In the genomic region with DNA sequence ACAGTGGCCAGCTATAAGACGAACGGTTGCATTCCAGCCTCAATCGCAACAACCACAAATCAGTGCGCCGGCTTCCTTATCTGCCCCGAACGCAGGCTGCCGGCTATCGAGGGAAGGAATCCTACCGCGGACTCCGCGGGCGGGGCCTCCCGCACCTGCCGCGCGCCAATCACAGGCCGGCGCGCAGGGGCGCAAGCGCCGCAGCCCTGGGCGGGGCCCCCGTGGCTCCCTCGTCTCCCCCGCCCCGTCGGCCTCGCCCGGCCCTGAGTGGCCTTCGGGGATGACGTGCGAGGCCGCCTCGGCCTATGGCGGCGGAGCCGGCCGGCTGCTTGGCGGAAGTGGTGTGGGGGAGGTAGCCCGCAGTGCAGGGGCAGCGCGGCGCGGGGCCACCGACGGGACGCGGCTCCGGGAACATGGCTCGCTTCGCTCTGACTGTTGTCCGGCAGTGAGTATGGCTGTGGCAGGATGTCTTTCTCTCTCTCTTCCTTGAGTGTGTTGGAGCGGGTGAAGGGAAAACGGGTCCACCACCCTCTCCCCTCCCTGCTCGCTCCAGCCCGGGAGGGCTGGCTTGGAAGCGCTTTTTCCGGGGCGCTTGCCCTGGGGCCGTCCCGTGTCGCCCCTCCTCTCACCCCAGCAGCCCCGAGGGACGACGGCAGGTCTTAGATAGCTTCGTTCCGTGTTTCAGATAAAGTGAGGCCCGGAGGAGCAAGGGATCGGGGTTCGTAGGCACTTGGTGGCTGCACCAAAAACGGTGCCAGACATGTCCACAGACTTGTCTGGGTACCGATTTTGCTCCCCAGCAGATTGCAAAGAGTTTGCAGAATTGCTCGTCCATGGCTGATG, we compare ENCODE assay signal across 1 cellular context.
TF ChIP-seq lines count a peak whose summit lies in the region.

Gene TIGAR, plus strand, starts transcription at position 355 of the 843 bp plus-strand sequence. Its CDS starts 59 bp downstream, at position 414.

TF ChIP-seq in K562, 482 proteins besides CTCF, POLR2A, EP300 and RAD21 (continued from another document and continues in another):
- TF ChIP-seq ATF1 (CRISPR knock-in tag; IDR thresholded peaks at IDR 0.05): no peak
- peak; percentile 90 for TF ChIP-seq ATF1 (tag; IDR thresholded peaks at IDR 0.05)
- peak; percentile 78 for TF ChIP-seq CREB1 (IDR thresholded peaks at IDR 0.05)
- TF ChIP-seq CREB1 (CRISPR knock-in tag; IDR thresholded peaks at IDR 0.05): peak; percentile 79
- peak; percentile 30; the same call in 1 of the 2 replicates for TF ChIP-seq ATF3 (IDR thresholded peaks at IDR 0.05)
- TF ChIP-seq ATF3 (CRISPR knock-in tag; conservative IDR thresholded peaks at IDR 0.05): no peak
- TF ChIP-seq TEAD4 (IDR thresholded peaks at IDR 0.05; ENCODE audit: low read length): peak; percentile 93
- no peak for TF ChIP-seq TEAD4 (CRISPR knock-in tag; IDR thresholded peaks at IDR 0.05; ENCODE audit: borderline replicate concordance)
- TF ChIP-seq ELF1 (tag; IDR thresholded peaks at IDR 0.05): peak; percentile 84
- TF ChIP-seq ELF2 (CRISPR knock-in tag; IDR thresholded peaks at IDR 0.05): no peak
- TF ChIP-seq LCOR (CRISPR knock-in tag; IDR thresholded peaks at IDR 0.05): no peak
- peak; percentile 26 for TF ChIP-seq FUS (optimal IDR thresholded peaks at IDR 0.05; ENCODE audit: low read depth, low read length)
- peak; percentile 92 for TF ChIP-seq CBFB (CRISPR knock-in tag; IDR thresholded peaks at IDR 0.05)
- no peak for TF ChIP-seq HOMEZ (CRISPR knock-in tag; IDR thresholded peaks at IDR 0.05)
- peak in 1 of 3 experiments; percentile 71 for TF ChIP-seq YY1 (IDR thresholded peaks at IDR 0.05; ENCODE audit: borderline replicate concordance in 1 of 3, control insufficient read depth in 1 of 3, extremely low read depth in 1 of 3, insufficient read depth in 3 of 3, insufficient read length in 1 of 3, insufficient replicate concordance in 2 of 3, low read depth in 1 of 3, low read length in 2 of 3)
- peak; percentile 90 to 91 for TF ChIP-seq NRF1 (conservative IDR thresholded peaks at IDR 0.05 in 1 of 2, IDR thresholded peaks at IDR 0.05 in 1 of 2)
- no peak for TF ChIP-seq FOSL1 (tag; conservative IDR thresholded peaks at IDR 0.05)
- peak; percentile 87; the same call in 1 of the 2 replicates for TF ChIP-seq ESRRA (IDR thresholded peaks at IDR 0.05; ENCODE audit: borderline replicate concordance, low read depth)
- TF ChIP-seq ARID1B (IDR thresholded peaks at IDR 0.05): peak; percentile 59
- TF ChIP-seq E2F8 (IDR thresholded peaks at IDR 0.05; ENCODE audit: low read depth, partially characterized antibody): no peak
- no peak for TF ChIP-seq TRIM25 (IDR thresholded peaks at IDR 0.05; ENCODE audit: borderline replicate concordance)
- no peak for TF ChIP-seq ILF3 (IDR thresholded peaks at IDR 0.05; ENCODE audit: borderline replicate concordance)
- peak in 1 of 2 experiments; percentile 93; a peak in 2 of 4 replicates for TF ChIP-seq MLLT1 (IDR thresholded peaks at IDR 0.05)
- TF ChIP-seq JUND (IDR thresholded peaks at IDR 0.05; ENCODE audit: borderline replicate concordance, low read depth, low read length): no peak
- no peak; the same call in 2 of the 3 replicates for TF ChIP-seq JUND (tag; IDR thresholded peaks at IDR 0.05; ENCODE audit: borderline replicate concordance, low read depth, low read length)
- TF ChIP-seq SUPT5H (IDR thresholded peaks at IDR 0.05): peak; percentile 41; the same call in 1 of the 2 replicates
- TF ChIP-seq KDM1A (IDR thresholded peaks at IDR 0.05): peak; percentile 100
- peak; percentile 91 for TF ChIP-seq BCOR (IDR thresholded peaks at IDR 0.05)
- TF ChIP-seq MEIS2 (IDR thresholded peaks at IDR 0.05; ENCODE audit: partially characterized antibody): peak; percentile 57
- TF ChIP-seq MTF1 (CRISPR knock-in tag; IDR thresholded peaks at IDR 0.05; ENCODE audit: borderline replicate concordance): no peak
- TF ChIP-seq BRCA1 (IDR thresholded peaks at IDR 0.05): no peak
- TF ChIP-seq BRCA1 (CRISPR knock-in tag; IDR thresholded peaks at IDR 0.05): no peak
- TF ChIP-seq CHD1 (IDR thresholded peaks at IDR 0.05; ENCODE audit: low read length): no peak
- TF ChIP-seq MYNN (IDR thresholded peaks at IDR 0.05): no peak
- no peak for TF ChIP-seq MYNN (CRISPR knock-in tag; IDR thresholded peaks at IDR 0.05)
- TF ChIP-seq HMGN3 (IDR thresholded peaks at IDR 0.05; ENCODE audit: borderline replicate concordance, extremely low read depth, insufficient read length, low read depth, low read length): peak; percentile 96
- TF ChIP-seq BMI1 (IDR thresholded peaks at IDR 0.05; ENCODE audit: low read length): no peak
- TF ChIP-seq CBFA2T2 (conservative IDR thresholded peaks at IDR 0.05): peak; percentile 73
- peak; percentile 26 to 60 for TF ChIP-seq E2F6 (IDR thresholded peaks at IDR 0.05; ENCODE audit: borderline replicate concordance in 1 of 2, extremely low read depth in 1 of 2, insufficient read depth in 1 of 2, insufficient read length in 1 of 2, low read depth in 1 of 2, low read length in 1 of 2, poor library complexity in 1 of 2, severe bottlenecking in 1 of 2)
- TF ChIP-seq CTBP1 (IDR thresholded peaks at IDR 0.05; ENCODE audit: borderline replicate concordance): peak; percentile 91
- TF ChIP-seq KDM5B (IDR thresholded peaks at IDR 0.05; ENCODE audit: insufficient replicate concordance, low read depth, low read length): peak; percentile 42
- TF ChIP-seq RBBP5 (IDR thresholded peaks at IDR 0.05; ENCODE audit: borderline replicate concordance, insufficient read depth, low read length, poor library complexity, severe bottlenecking): peak; percentile 60
- peak; percentile 14 for TF ChIP-seq NEUROD1 (IDR thresholded peaks at IDR 0.05; ENCODE audit: borderline replicate concordance, low read depth, low read length, partially characterized antibody)
- 0 out of 2 replicates have a peak, but pooled peaks have one; percentile 33 for TF ChIP-seq ZNF644 (tag; IDR thresholded peaks at IDR 0.05; ENCODE audit: low read depth)
- TF ChIP-seq, protein P1, sequence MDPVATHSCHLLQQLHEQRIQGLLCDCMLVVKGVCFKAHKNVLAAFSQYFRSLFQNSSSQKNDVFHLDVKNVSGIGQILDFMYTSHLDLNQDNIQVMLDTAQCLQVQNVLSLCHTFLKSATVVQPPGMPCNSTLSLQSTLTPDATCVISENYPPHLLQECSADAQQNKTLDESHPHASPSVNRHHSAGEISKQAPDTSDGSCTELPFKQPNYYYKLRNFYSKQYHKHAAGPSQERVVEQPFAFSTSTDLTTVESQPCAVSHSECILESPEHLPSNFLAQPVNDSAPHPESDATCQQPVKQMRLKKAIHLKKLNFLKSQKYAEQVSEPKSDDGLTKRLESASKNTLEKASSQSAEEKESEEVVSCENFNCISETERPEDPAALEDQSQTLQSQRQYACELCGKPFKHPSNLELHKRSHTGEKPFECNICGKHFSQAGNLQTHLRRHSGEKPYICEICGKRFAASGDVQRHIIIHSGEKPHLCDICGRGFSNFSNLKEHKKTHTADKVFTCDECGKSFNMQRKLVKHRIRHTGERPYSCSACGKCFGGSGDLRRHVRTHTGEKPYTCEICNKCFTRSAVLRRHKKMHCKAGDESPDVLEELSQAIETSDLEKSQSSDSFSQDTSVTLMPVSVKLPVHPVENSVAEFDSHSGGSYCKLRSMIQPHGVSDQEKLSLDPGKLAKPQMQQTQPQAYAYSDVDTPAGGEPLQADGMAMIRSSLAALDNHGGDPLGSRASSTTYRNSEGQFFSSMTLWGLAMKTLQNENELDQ (CRISPR knock-in tag; IDR thresholded peaks at IDR 0.05; ENCODE audit: borderline replicate concordance): no peak
- TF ChIP-seq L3MBTL2 (IDR thresholded peaks at IDR 0.05): peak; percentile 61
- TF ChIP-seq TAL1 (IDR thresholded peaks at IDR 0.05): peak; percentile 25; the same call in 1 of the 2 replicates
